Comparison of ENCODE assay signal across 14 cellular contexts in genomic region chr20:25038591-25039015, GRCh38. TPM values are rescaled to one million over a fixed set of nuclear protein-coding genes. Genes with fewer than 3 reads are reported as not detected.
DNase-seq lines count a peak whose midpoint lies in the region; ATAC-seq, FAIRE-seq and TF ChIP-seq lines count a peak whose summit lies in the region.
"Had no signal": no experiment of that assay in that cellular context is flagged by ENCODE, and none has a peak within 500 bp of the region (broad histone marks: within the 10 kb centered on the region; RNA-seq: fewer than 3 reads in every experiment).

No MANE protein-coding gene starts in this region.

- H3K4me1 Mint-ChIP-seq in activated B cell treated with CpG ODN at 0.5 μM for 24 hours, result peaks cover 84% of the 10 kb centered on the region
- H3K4me1 Mint-ChIP-seq in activated CD4-positive, alpha-beta T cell treated with anti-CD3 and anti-CD28 coated beads for 36 hours, result peaks cover 56% of the 10 kb centered on the region

- H3K9ac ChIP-seq in kidney (ENCODE audit: low read length in 2 of 2) (no peak overlapping the region), stomach smooth muscle (ENCODE audit: low read length in 2 of 2) (no peak overlapping the region)
- H3K9ac ChIP-seq: KMS-11 had no signal

- TF ChIP-seq CTCF in activated B cell treated with CpG ODN at 0.5 μM for 24 hours (IDR thresholded peaks at IDR 0.05) (no peak), kidney (IDR thresholded peaks at IDR 0.05; ENCODE audit: borderline replicate concordance, extremely low read depth, insufficient read depth) (no peak)

- peak; percentile 76 for DNase-seq in DMS 273 (lab: John Stamatoyannopoulos, UW; ENCODE audit: unreplicated experiment)
- DNase-seq in activated B cell treated with CpG ODN at 0.5 μM for 24 hours, result no peak
- DNase-seq in kidney, result no peak
- no peak for DNase-seq in NK-92 (lab: John Stamatoyannopoulos, UW; ENCODE audit: unreplicated experiment)
- no peak for DNase-seq in NCI-H510A (lab: John Stamatoyannopoulos, UW)
- no peak for DNase-seq in activated CD4-positive, alpha-beta T cell treated with anti-CD3 and anti-CD28 coated beads for 36 hours
- DNase-seq: cortex of kidney; SHP77; stimulated activated CD4-positive, alpha-beta T cell treated with anti-CD3 and anti-CD28 coated beads, Interleukin-4, amount 100 ng/mL, for 1 hour; WERI-Rb-1 had no signal

- no peak overlapping the region for H3K4me3 ChIP-seq in kidney (ENCODE audit: low read length in 2 of 2)
- peak overlapping the region in 1 of 2 donors; percentile 29 for H3K4me3 ChIP-seq in stomach smooth muscle (ENCODE audit: low read length in 2 of 2)
- H3K4me3 ChIP-seq: HAP-1 had no signal

- no peaks in the 10 kb centered on the region for H3K27me3 ChIP-seq in stomach smooth muscle (ENCODE audit: control insufficient read depth in 1 of 2, insufficient read depth in 2 of 2, low read length in 2 of 2)

- peak overlapping the region; percentile 84 for H3K27ac Mint-ChIP-seq in activated B cell treated with CpG ODN at 0.5 μM for 24 hours
- no peak overlapping the region for H3K27ac Mint-ChIP-seq in activated CD4-positive, alpha-beta T cell treated with anti-CD3 and anti-CD28 coated beads for 36 hours

- H3K4me3 Mint-ChIP-seq in activated B cell treated with CpG ODN at 0.5 μM for 24 hours, result no peak overlapping the region
- no peak overlapping the region for H3K4me3 Mint-ChIP-seq in activated CD4-positive, alpha-beta T cell treated with anti-CD3 and anti-CD28 coated beads for 36 hours

- ATAC-seq in activated B cell treated with CpG ODN at 0.5 μM for 24 hours (ENCODE audit: low read depth), result no peak
- no peak for ATAC-seq in activated CD4-positive, alpha-beta T cell treated with anti-CD3 and anti-CD28 coated beads for 36 hours

- no peaks in the 10 kb centered on the region for H3K9me3 ChIP-seq in kidney (ENCODE audit: control insufficient read depth in 1 of 2, low read length in 2 of 2)
- H3K9me3 ChIP-seq in stomach smooth muscle (ENCODE audit: control insufficient read depth in 2 of 2, low read length in 2 of 2), result no peaks in the 10 kb centered on the region
- H3K9me3 ChIP-seq: HAP-1 had no signal

- H3K36me3 ChIP-seq in kidney (ENCODE audit: control insufficient read depth in 1 of 2, insufficient read depth in 2 of 2, low read length in 2 of 2), result no peaks in the 10 kb centered on the region
- H3K36me3 ChIP-seq in stomach smooth muscle (ENCODE audit: control insufficient read depth in 2 of 2, insufficient read depth in 2 of 2, low read length in 2 of 2), result no peaks in the 10 kb centered on the region
- H3K36me3 ChIP-seq: HAP-1, WERI-Rb-1 had no signal

- H3K27me3 Mint-ChIP-seq in activated B cell treated with CpG ODN at 0.5 μM for 24 hours, result no peaks in the 10 kb centered on the region
- no peaks in the 10 kb centered on the region for H3K27me3 Mint-ChIP-seq in activated CD4-positive, alpha-beta T cell treated with anti-CD3 and anti-CD28 coated beads for 36 hours

- H3K27ac ChIP-seq in kidney (ENCODE audit: low read depth in 2 of 2, low read length in 2 of 2) (peak overlapping the region; percentile 26 to 71), stomach smooth muscle (ENCODE audit: low read length) (peak overlapping the region; percentile 90)
- H3K27ac ChIP-seq: KMS-11, WERI-Rb-1 had no signal

- intact Hi-C loops in activated B cell treated with CpG ODN at 0.5 μM for 24 hours (cut with micrococcal nuclease) (no loop called here), kidney (cut with DNase I) (no loop called here)
- intact Hi-C loops in activated CD4-positive, alpha-beta T cell treated with anti-CD3 and anti-CD28 coated beads for 36 hours (cut with DNase I, micrococcal nuclease), result no loop called here

- H3K9me3 Mint-ChIP-seq in activated B cell treated with CpG ODN at 0.5 μM for 24 hours, result no peaks in the 10 kb centered on the region
- no peaks in the 10 kb centered on the region for H3K9me3 Mint-ChIP-seq in activated CD4-positive, alpha-beta T cell treated with anti-CD3 and anti-CD28 coated beads for 36 hours (ENCODE audit: low read depth)

- H3K4me1 ChIP-seq in kidney (ENCODE audit: control insufficient read depth in 1 of 2, insufficient read depth in 1 of 2, low read depth in 1 of 2, low read length in 2 of 2) (peaks cover 68 to 73% of the 10 kb centered on the region in 2 donors), stomach smooth muscle (ENCODE audit: control insufficient read depth, insufficient read depth, low read length) (peaks cover 84% of the 10 kb centered on the region)
- H3K4me1 ChIP-seq: HAP-1 had no signal

- POLR2A ChIA-PET in activated B cell treated with CpG ODN at 0.5 μM for 24 hours (lab: Charles Lee), result interaction anchor here (1.5 to 4.1 kb wide), 3 partner anchors 14 to 46 kb away, joined by 7 to 40 read pairs (median 14); partner anchors contain the start of genes ACSS1 and APMAP
- POLR2A ChIA-PET in activated CD4-positive, alpha-beta T cell treated with anti-CD3 and anti-CD28 coated beads for 36 hours (lab: Charles Lee), result no interaction called here

- CTCF ChIA-PET in activated B cell treated with CpG ODN at 0.5 μM for 24 hours (lab: Charles Lee), result interaction anchor here (2.5 kb wide), 1 partner anchor 44 kb away, joined by 10 read pairs; no protein-coding TSS in a partner anchor
- CTCF ChIA-PET in activated CD4-positive, alpha-beta T cell treated with anti-CD3 and anti-CD28 coated beads for 36 hours (lab: Charles Lee), result interaction anchor here (0.6 to 2.4 kb wide), 2 partner anchors 24 to 45 kb away, joined by 3 to 7 read pairs; no protein-coding TSS in a partner anchor

- no peak for FAIRE-seq in kidney (lab: Jason Lieb, UNC)

- H3K36me3 Mint-ChIP-seq in activated B cell treated with CpG ODN at 0.5 μM for 24 hours (ENCODE audit: low read depth), result peaks cover 2% of the 10 kb centered on the region
- H3K36me3 Mint-ChIP-seq in activated CD4-positive, alpha-beta T cell treated with anti-CD3 and anti-CD28 coated beads for 36 hours (ENCODE audit: low read depth), result no peaks in the 10 kb centered on the region

RNA-seq across cellular contexts. Expression of gene ACSS1, which starts 19.3 kb away (rescaled TPM):
- total RNA-seq in activated B cell treated with CpG ODN at 0.5 μM for 24 hours, result 30.5 and 34.4 TPM in 2 replicates
- total RNA-seq in kidney, result 30.6 TPM
- 72.3 TPM for polyA plus RNA-seq in kidney (ENCODE audit: insufficient read depth, low read depth, low replicate concordance)
- total RNA-seq in activated CD4-positive, alpha-beta T cell treated with anti-CD3 and anti-CD28 coated beads for 36 hours, result 10 to 100 TPM in 1 of 2 experiments, 1 to 10 TPM in 1; 8.5 to 10.7 TPM

RNA-seq across cellular contexts. Expression of gene VSX1, which starts 43.3 kb away (rescaled TPM):
- total RNA-seq in activated B cell treated with CpG ODN at 0.5 μM for 24 hours (not detected in 2 replicates), kidney (0.41 TPM)
- polyA plus RNA-seq in kidney (ENCODE audit: insufficient read depth, low read depth, low replicate concordance), result not detected
- total RNA-seq in activated CD4-positive, alpha-beta T cell treated with anti-CD3 and anti-CD28 coated beads for 36 hours, result not detected
- total RNA-seq: osteocyte had no signal

RNA-seq across cellular contexts. Expression of gene APMAP, which starts 46.1 kb away (rescaled TPM):
- total RNA-seq in activated B cell treated with CpG ODN at 0.5 μM for 24 hours (22.3 and 24.9 TPM in 2 replicates), kidney (90.9 TPM)
- 79.7 TPM for polyA plus RNA-seq in kidney (ENCODE audit: insufficient read depth, low read depth, low replicate concordance)
- 10 to 100 TPM; 26.8 to 34.0 TPM for total RNA-seq in activated CD4-positive, alpha-beta T cell treated with anti-CD3 and anti-CD28 coated beads for 36 hours
